Comparison of ENCODE assay signal across 8 cellular contexts in the genomic region with DNA sequence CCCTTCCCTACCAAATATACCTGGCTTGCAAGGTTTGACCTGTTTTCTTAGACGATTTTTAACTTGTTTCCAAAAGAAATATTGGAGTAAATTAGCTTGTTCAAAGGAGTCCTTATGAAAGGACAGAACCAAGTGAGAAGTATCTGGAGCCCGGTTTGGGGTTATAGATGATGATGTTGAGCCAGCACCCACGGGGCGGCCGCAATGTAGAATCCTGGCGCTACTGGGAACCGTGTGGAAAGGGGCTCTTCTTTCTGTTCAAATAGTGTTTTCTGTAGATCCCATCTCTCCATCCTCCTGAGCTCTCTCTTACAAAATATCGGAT. TPM values are rescaled to one million over a fixed set of nuclear protein-coding genes. Genes with fewer than 3 reads are reported as not detected.
A peak's percentile ranks its signal among the peaks of the same experiment; 100 is the strongest.
DNase-seq lines count a peak whose midpoint lies in the region; ATAC-seq and TF ChIP-seq lines count a peak whose summit lies in the region.

No MANE protein-coding gene starts in this region.

- H3K36me3 ChIP-seq in cardiac muscle cell = peaks cover 17% of the 10 kb centered on the region
- H3K36me3 ChIP-seq in brain microvascular endothelial cell (replicated peaks) = peaks cover 19% of the 10 kb centered on the region
- H3K36me3 ChIP-seq in mesodermal cell (ENCODE audit: control insufficient read depth, insufficient read depth, low read length) = peaks cover 34% of the 10 kb centered on the region
- peaks cover under 1 to 25% of the 10 kb centered on the region in 2 donors for H3K36me3 ChIP-seq in vagina

- 26 to 47% methylated on average over 3 to 5 of the region's 8 CpGs for WGBS in mesodermal cell (ENCODE audit: insufficient coverage in 2 of 2), 2 experiments

- H3K9me3 ChIP-seq in cardiac muscle cell (ENCODE audit: low read depth) (no peaks in the 10 kb centered on the region), mesodermal cell (ENCODE audit: control insufficient read depth, low read length) (no peaks in the 10 kb centered on the region), vagina (no peaks in the 10 kb centered on the region)

- intact Hi-C loops in cardiac septum (cut with DNase I) (no loop called here), vagina (cut with DNase I) (no loop called here)

- in situ Hi-C loops in brain microvascular endothelial cell (cut with HindIII; ENCODE audit: low pct_ligation_motif_present, low sequenced_read_pairs) = no loop called here

- peaks cover 22% of the 10 kb centered on the region for H3K4me1 ChIP-seq in cardiac muscle cell (ENCODE audit: low read depth)
- peaks cover 9% of the 10 kb centered on the region for H3K4me1 ChIP-seq in mesodermal cell (ENCODE audit: control insufficient read depth, insufficient read depth, low read length, poor library complexity, severe bottlenecking)
- H3K4me1 ChIP-seq in vagina = peaks cover 33% of the 10 kb centered on the region

- no peaks in the 10 kb centered on the region for H3K27me3 ChIP-seq in cardiac muscle cell
- H3K27me3 ChIP-seq in brain microvascular endothelial cell (replicated peaks) = no peaks in the 10 kb centered on the region
- H3K27me3 ChIP-seq in vagina = no peaks in the 10 kb centered on the region

- no peak for DNase-seq in cardiac muscle cell (ENCODE audit: low read depth in 1 of 2, low spot score in 1 of 2)
- DNase-seq in cardiac septum (ENCODE audit: low spot score) = no peak
- no peak for DNase-seq in brain microvascular endothelial cell
- DNase-seq in vagina (ENCODE audit: extremely low spot score in 2 of 2) = no peak
- DNase-seq in NCI-H1694 (lab: John Stamatoyannopoulos, UW) = no peak
- no peak for DNase-seq in AG08396 (ENCODE audit: low spot score)

- peak overlapping the region; percentile 31 for H3K27ac ChIP-seq in cardiac muscle cell
- H3K27ac ChIP-seq in brain microvascular endothelial cell = peak overlapping the region; percentile 40
- peak overlapping the region; percentile 60 for H3K27ac ChIP-seq in mesodermal cell (ENCODE audit: low read depth, low read length, severe bottlenecking)
- peak overlapping the region; percentile 44 for H3K27ac ChIP-seq in vagina

- TF ChIP-seq POLR2A in vagina (IDR thresholded peaks at IDR 0.05) = no peak

- peak overlapping the region; percentile 17 for H3K4me3 ChIP-seq in cardiac muscle cell
- peak overlapping the region; percentile 92 for H3K4me3 ChIP-seq in brain microvascular endothelial cell (ENCODE audit: low read depth, low read length)
- peak overlapping the region; percentile 74 for H3K4me3 ChIP-seq in mesodermal cell (ENCODE audit: extremely low read depth, insufficient read depth, low read length, poor library complexity, severe bottlenecking)
- H3K4me3 ChIP-seq in vagina = peak overlapping the region; percentile 72 to 87

- no peak for ATAC-seq in HG03442 (IDR thresholded peaks at IDR 0.05; ENCODE audit: unreplicated experiment)

- TF ChIP-seq CTCF in cardiac muscle cell (IDR thresholded peaks at IDR 0.05; ENCODE audit: low read depth, low read length) (no peak), brain microvascular endothelial cell (IDR thresholded peaks at IDR 0.05; ENCODE audit: low read depth, low read length, missing control alignments) (no peak), vagina (IDR thresholded peaks at IDR 0.05) (no peak)

RNA-seq across cellular contexts. Expression of gene EXOSC2, which starts 0.5 kb away (rescaled TPM):
- 32.5 and 47.4 TPM in 2 replicates for total RNA-seq in cardiac muscle cell
- polyA plus RNA-seq in cardiac muscle cell = 31.0 and 37.4 TPM in 2 replicates
- total RNA-seq in cardiac septum = 12.7 TPM
- polyA plus RNA-seq in mesodermal cell (2013, experiment 1 of 2) = 20.9 TPM
- polyA plus RNA-seq in mesodermal cell (2013, experiment 2 of 2) = 19.2 TPM
- total RNA-seq in vagina = 13.5 TPM

RNA-seq across cellular contexts. Expression of gene PRDM12, which starts 28.7 kb away (rescaled TPM):
- total RNA-seq in cardiac muscle cell (0.30 and 0.70 TPM in 2 replicates), cardiac septum (not detected), vagina (not detected)
- 0.55 and 0.86 TPM in 2 replicates for polyA plus RNA-seq in cardiac muscle cell
- 0.11 TPM for polyA plus RNA-seq in mesodermal cell (2013, experiment 1 of 2)
- polyA plus RNA-seq in mesodermal cell (2013, experiment 2 of 2) = 0.25 TPM

Comparison
In these comparisons a context has a peak if more than half of its experiments do, and no peak if none do; other contexts are left out.
1. H3K4me3 ChIP-seq: peak in every context shown above with its lines; median percentile 92 in brain microvascular endothelial cell; 80 in vagina; 74 in mesodermal cell; 17 in cardiac muscle cell.